ENCODE assay signal across 24 cellular contexts in genomic region chr1:34806396-34806795, GRCh38. TPM values are rescaled to one million over a fixed set of nuclear protein-coding genes. Genes with fewer than 3 reads are reported as not detected.
DNase-seq lines count a peak whose midpoint lies in the region; ATAC-seq, FAIRE-seq and TF ChIP-seq lines count a peak whose summit lies in the region.
"Had no signal": no experiment of that assay in that cellular context is flagged by ENCODE, and none has a peak within 500 bp of the region (broad histone marks: within the 10 kb centered on the region; RNA-seq: fewer than 3 reads in every experiment).

No MANE protein-coding gene starts in this region.

- no peak overlapping the region for H3K9ac ChIP-seq in kidney (ENCODE audit: low read length in 2 of 2)

- H3K36me3 ChIP-seq in kidney (ENCODE audit: control insufficient read depth in 1 of 2, insufficient read depth in 2 of 2, low read length in 2 of 2): no peaks in the 10 kb centered on the region
- H3K36me3 ChIP-seq: colonic mucosa, suprapubic skin had no signal

- intact Hi-C loops in kidney (cut with DNase I): no loop called here
- intact Hi-C loops in left colon (cut with DNase I, micrococcal nuclease): no loop called here

- no peak for TF ChIP-seq CTCF in kidney (IDR thresholded peaks at IDR 0.05; ENCODE audit: borderline replicate concordance, extremely low read depth, insufficient read depth)

- no peaks in the 10 kb centered on the region for H3K4me1 ChIP-seq in kidney (ENCODE audit: control insufficient read depth in 1 of 2, insufficient read depth in 1 of 2, low read depth in 1 of 2, low read length in 2 of 2)
- H3K4me1 ChIP-seq: colonic mucosa, suprapubic skin had no signal

- ATAC-seq in GM21786 (IDR thresholded peaks at IDR 0.05; ENCODE audit: unreplicated experiment) (no peak), HG03039 (IDR thresholded peaks at IDR 0.05; ENCODE audit: unreplicated experiment) (no peak), left colon (no peak)
- ATAC-seq: activated T-cell treated with anti-CD3 and anti-CD28 coated beads, Interleukin-2, amount 50 U/mL, for 72 hours; CD8-positive, alpha-beta T cell; natural killer cell; sciatic nerve; stimulated activated effector memory CD8-positive, alpha-beta T cell treated with anti-CD3 and anti-CD28 coated beads, Interleukin-12 subunit alpha, Interleukin-12 subunit beta, amount 100 ng/mL, for 72 hours had no signal

- peak; percentile 76 for DNase-seq in EH (ENCODE audit: low read depth)
- DNase-seq in NCI-H226: peak; percentile 20
- DNase-seq in ecto neural progenitor cell (ENCODE audit: low spot score): peak; percentile 7
- DNase-seq in non-pigmented ciliary epithelial cell (ENCODE audit: low read depth): peak; percentile 17
- no peak for DNase-seq in kidney
- no peak for DNase-seq in left colon
- DNase-seq: activated CD4-positive, CD25-positive, alpha-beta regulatory T cell; activated naive CD4-positive, alpha-beta T cell treated with anti-CD3 and anti-CD28 coated beads, Interleukin-2, amount 50 U/mL, for 16 hours; activated T-cell treated with anti-CD3 and anti-CD28 coated beads, Interleukin-2, amount 50 U/mL, for 72 hours; CD8-positive, alpha-beta T cell; colonic mucosa; natural killer cell; NCI-H1417; NCI-H2107; NCI-H524 treated with DMSO at 0.1 percent for 48 hours had no signal

- H3K27ac ChIP-seq in kidney (ENCODE audit: low read depth in 2 of 2, low read length in 2 of 2): no peak overlapping the region
- H3K27ac ChIP-seq: colonic mucosa, suprapubic skin had no signal

- no peak overlapping the region for H3K4me3 ChIP-seq in kidney (ENCODE audit: low read length in 2 of 2)
- H3K4me3 ChIP-seq: colonic mucosa, suprapubic skin had no signal

- H3K9me3 ChIP-seq in kidney (ENCODE audit: control insufficient read depth in 1 of 2, low read length in 2 of 2): no peaks in the 10 kb centered on the region
- H3K9me3 ChIP-seq: colonic mucosa, suprapubic skin had no signal

- no peak for FAIRE-seq in kidney (lab: Jason Lieb, UNC)
- FAIRE-seq: endometrium had no signal

RNA-seq across cellular contexts. Expression of gene GJA4, which starts 13.6 kb away (rescaled TPM):
- total RNA-seq in kidney (15.6 TPM), left colon (1 to 10 TPM; 1.5 to 2.3 TPM)
- 31.9 TPM for polyA plus RNA-seq in kidney (ENCODE audit: insufficient read depth, low read depth, low replicate concordance)
- total RNA-seq: CD8-positive, alpha-beta T cell; MCF 10A; natural killer cell had no signal
- polyA plus RNA-seq: IgD-negative memory B cell had no signal

RNA-seq across cellular contexts. Expression of gene GJB3, which starts 25.4 kb away (rescaled TPM):
- total RNA-seq in kidney (8.8 TPM), left colon (10 to 100 TPM in 1 of 2 donors, 1 to 10 TPM in 1; 6.7 to 11.0 TPM)
- polyA plus RNA-seq in kidney (ENCODE audit: insufficient read depth, low read depth, low replicate concordance): not detected
- total RNA-seq: activated T-cell treated with anti-CD3 and anti-CD28 coated beads, Interleukin-2, amount 50 U/mL, for 72 hours; CD8-positive, alpha-beta T cell; mesenteric fat pad; natural killer cell had no signal
- polyA plus RNA-seq: IgD-negative memory B cell had no signal

RNA-seq across cellular contexts. Expression of gene GJB4, which starts 46.9 kb away (rescaled TPM):
- 0.50 TPM for total RNA-seq in kidney
- polyA plus RNA-seq in kidney (ENCODE audit: insufficient read depth, low read depth, low replicate concordance): not detected
- under 1 TPM in 1 of 2 donors, not detected in 1; 0.11 TPM for total RNA-seq in left colon
- total RNA-seq: activated T-cell treated with anti-CD3 and anti-CD28 coated beads, Interleukin-2, amount 50 U/mL, for 72 hours; CD8-positive, alpha-beta T cell; mesenteric fat pad; natural killer cell; sciatic nerve had no signal
- polyA plus RNA-seq: IgD-negative memory B cell had no signal

RNA-seq across cellular contexts. Expression of gene GJB5, which starts 51.5 kb away (rescaled TPM):
- not detected for total RNA-seq in kidney
- polyA plus RNA-seq in kidney (ENCODE audit: insufficient read depth, low read depth, low replicate concordance): not detected
- not detected for total RNA-seq in left colon
- total RNA-seq: activated T-cell treated with anti-CD3 and anti-CD28 coated beads, Interleukin-2, amount 50 U/mL, for 72 hours; CD8-positive, alpha-beta T cell; mesenteric fat pad; natural killer cell had no signal
- polyA plus RNA-seq: IgD-negative memory B cell had no signal

RNA-seq across cellular contexts. Expression of gene SMIM12, which starts 53.2 kb away (rescaled TPM):
- total RNA-seq in kidney: 49.2 TPM
- 85.9 TPM for polyA plus RNA-seq in kidney (ENCODE audit: insufficient read depth, low read depth, low replicate concordance)
- 10 to 100 TPM; 58.8 to 59.4 TPM for total RNA-seq in left colon

Comparison
In these comparisons a context has a peak if more than half of its experiments do, and no peak if none do; other contexts are left out.
1. DNase-seq: peak in EH (single experiment), NCI-H226 (single experiment), ecto neural progenitor cell (single experiment) and non-pigmented ciliary epithelial cell (single experiment); none in kidney (single experiment) and left colon (0 of 2).